In genomic region chr2:237689569-237690131, GRCh38 we compare ENCODE assay signal across 9 cellular contexts.
A peak's percentile ranks its signal among the peaks of the same experiment; 100 is the strongest.
DNase-seq lines count a peak whose midpoint lies in the region; ATAC-seq and TF ChIP-seq lines count a peak whose summit lies in the region.
"Had no signal": no experiment of that assay in that cellular context is flagged by ENCODE, and none has a peak within 500 bp of the region (broad histone marks: within the 10 kb centered on the region; RNA-seq: fewer than 3 reads in every experiment).

No MANE protein-coding gene starts in this region.

- H3K27ac ChIP-seq in heart left ventricle: peak overlapping the region in 10 of 12 donors; percentile 3 to 95 (median 88)
- peak overlapping the region in 20 of 21 experiments; percentile 8 to 97 (median 79) for H3K27ac ChIP-seq in skin epidermis
- H3K27ac ChIP-seq: 22Rv1 had no signal

- DNase-seq in DMS79 treated with DMSO at 0.1 percent for 48 hours (lab: John Stamatoyannopoulos, UW) (peak; percentile 13), DMS79 (lab: John Stamatoyannopoulos, UW) (no peak), UCSD-AML1 (lab: John Stamatoyannopoulos, UW; ENCODE audit: unreplicated experiment) (peak; percentile 63), heart left ventricle (peak in 3 of 5 donors; percentile 57 to 73 (median 58)), middle frontal gyrus (ENCODE audit: extremely low spot score, low spot score) (no peak), HuH-7 (ENCODE audit: low spot score) (no peak)

- peaks cover 2 to 81% (median 62%) of the 10 kb centered on the region in 12 donors for H3K4me1 ChIP-seq in heart left ventricle

- H3K27me3 ChIP-seq in heart left ventricle: no peaks in the 10 kb centered on the region

- no peaks in the 10 kb centered on the region for H3K9me3 ChIP-seq in heart left ventricle

- no peak for TF ChIP-seq POLR2A in heart left ventricle (IDR thresholded peaks at IDR 0.05)

- WGBS in heart left ventricle, 4 donors: 52 to 63% (median 59%) methylated on average over 5 of the region's 5 CpGs

- intact Hi-C loops in heart left ventricle (cut with DNase I): loop anchor here in 6 of 10 donors (2.0 to 5.0 kb wide), 4 partner anchors 15 to 53 kb away; no protein-coding TSS in a partner anchor

- ATAC-seq in heart left ventricle (no peak), GM21576 (IDR thresholded peaks at IDR 0.05; ENCODE audit: unreplicated experiment) (no peak)

- peaks cover 0 to 2% (median 0%) of the 10 kb centered on the region in 9 donors for H3K36me3 ChIP-seq in heart left ventricle

- H3K4me3 ChIP-seq in heart left ventricle (no peak overlapping the region), skin epidermis (no peak overlapping the region)

- TF ChIP-seq CTCF in heart left ventricle (IDR thresholded peaks at IDR 0.05): no peak

Comparison
In these comparisons a context has a peak if more than half of its experiments do, and no peak if none do; other contexts are left out.
1. DNase-seq: peak in DMS79 treated with DMSO at 0.1 percent for 48 hours (single experiment), UCSD-AML1 (single experiment) and heart left ventricle (3 of 5); none in DMS79 (single experiment), middle frontal gyrus (single experiment) and HuH-7 (single experiment).